8 cellular contexts compared by ENCODE assay signal in the genomic region with DNA sequence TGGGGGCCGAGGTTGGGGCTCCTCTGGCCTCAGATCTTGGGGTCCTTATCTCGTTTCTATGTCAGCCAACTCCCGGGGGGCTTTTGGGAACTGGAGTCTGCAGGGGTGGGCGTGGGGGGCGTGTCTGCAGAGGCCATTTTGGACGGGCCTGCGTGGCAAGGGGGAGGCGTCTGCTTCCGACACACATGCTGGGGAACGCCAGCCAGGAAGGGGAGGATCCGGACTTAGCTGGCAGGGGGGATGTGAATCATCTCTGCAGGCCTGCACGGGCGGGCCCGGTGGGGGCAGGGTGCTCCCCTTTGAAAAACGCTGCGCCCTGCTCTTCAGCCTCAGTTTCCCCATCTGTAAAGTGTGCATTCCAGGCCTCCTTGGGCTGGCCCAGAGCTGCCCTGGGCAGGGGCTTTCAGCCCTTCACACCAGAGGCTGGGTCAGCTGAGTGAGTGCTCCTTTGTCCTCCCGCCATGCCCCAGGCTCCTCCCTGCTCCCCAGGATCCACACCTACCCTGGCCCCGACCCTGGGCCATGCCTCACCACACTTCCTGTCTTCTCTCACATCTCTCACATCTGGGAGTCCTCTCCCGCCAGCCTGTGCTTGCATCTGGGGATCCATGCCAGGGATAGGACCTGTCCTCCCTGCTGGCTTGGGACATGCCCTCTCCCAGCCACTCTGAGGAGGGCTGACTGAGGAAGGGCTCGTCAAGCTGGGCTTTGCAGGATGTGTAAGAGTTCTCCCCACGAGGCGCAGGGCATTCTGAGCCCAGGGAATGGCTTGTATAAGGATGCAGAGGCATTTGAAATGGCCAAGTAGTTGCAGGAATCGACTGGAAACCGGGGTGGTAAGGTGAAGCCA. TPM values are rescaled to one million over a fixed set of nuclear protein-coding genes. Genes with fewer than 3 reads are reported as not detected.
DNase-seq lines count a peak whose midpoint lies in the region; ATAC-seq and TF ChIP-seq lines count a peak whose summit lies in the region.

No MANE protein-coding gene starts in this region.

- ATAC-seq in natural killer cell (peak; percentile 46 to 60 (median 57)), GM18517 (IDR thresholded peaks at IDR 0.05; ENCODE audit: unreplicated experiment) (no peak), GM21526 (IDR thresholded peaks at IDR 0.05; ENCODE audit: low FRiP score, unreplicated experiment) (no peak)

- peak overlapping the region; percentile 80 for H3K4me3 Mint-ChIP-seq in natural killer cell
- H3K4me3 Mint-ChIP-seq in stimulated activated naive CD8-positive, alpha-beta T cell treated with anti-CD3 and anti-CD28 coated beads, Interleukin-15, Interleukin-2, amounts not matched to agents 100 ng/mL and 50 ng/mL, for 24 hours = peak overlapping the region; percentile 81

- intact Hi-C loops in natural killer cell (cut with micrococcal nuclease) = no loop called here

- H3K4me3 ChIP-seq in GM12864 (ENCODE audit: low read depth, low read length) = peak overlapping the region; percentile 65
- peak overlapping the region; percentile 62 for H3K4me3 ChIP-seq in epithelial cell of proximal tubule (ENCODE audit: low read depth, low read length)

- DNase-seq in GM12864 (ENCODE audit: low read depth) (no peak), NCI-H226 (peak; percentile 99), epithelial cell of proximal tubule (ENCODE audit: low read depth) (no peak), natural killer cell (peak; percentile 28)
- peak; percentile 88 for DNase-seq in activated CD8-positive, alpha-beta memory T cell treated with anti-CD3 and anti-CD28 coated beads, Interleukin-2, amount 50 U/mL, for 48 hours

- TF ChIP-seq CTCF in GM12864 (IDR thresholded peaks at IDR 0.05; ENCODE audit: low read depth, low read length, missing control alignments) (no peak), epithelial cell of proximal tubule (conservative IDR thresholded peaks at IDR 0.05; ENCODE audit: low read depth, low read length) (no peak), natural killer cell (IDR thresholded peaks at IDR 0.05) (no peak)

- peak overlapping the region in 1 of 2 donors; percentile 77 for H3K27ac Mint-ChIP-seq in natural killer cell
- H3K27ac Mint-ChIP-seq in stimulated activated naive CD8-positive, alpha-beta T cell treated with anti-CD3 and anti-CD28 coated beads, Interleukin-15, Interleukin-2, amounts not matched to agents 100 ng/mL and 50 ng/mL, for 24 hours = peak overlapping the region; percentile 78

- peaks cover 16 to 32% of the 10 kb centered on the region in 2 donors for H3K4me1 Mint-ChIP-seq in natural killer cell
- peaks cover 30% of the 10 kb centered on the region for H3K4me1 Mint-ChIP-seq in stimulated activated naive CD8-positive, alpha-beta T cell treated with anti-CD3 and anti-CD28 coated beads, Interleukin-15, Interleukin-2, amounts not matched to agents 100 ng/mL and 50 ng/mL, for 24 hours (ENCODE audit: low read depth)

- no peaks in the 10 kb centered on the region for H3K36me3 Mint-ChIP-seq in natural killer cell
- H3K36me3 Mint-ChIP-seq in stimulated activated naive CD8-positive, alpha-beta T cell treated with anti-CD3 and anti-CD28 coated beads, Interleukin-15, Interleukin-2, amounts not matched to agents 100 ng/mL and 50 ng/mL, for 24 hours (ENCODE audit: low read depth) = no peaks in the 10 kb centered on the region

- H3K27me3 Mint-ChIP-seq in natural killer cell (ENCODE audit: low read depth in 2 of 2) = peaks cover 23 to 26% of the 10 kb centered on the region in 2 donors
- peaks cover 17% of the 10 kb centered on the region for H3K27me3 Mint-ChIP-seq in stimulated activated naive CD8-positive, alpha-beta T cell treated with anti-CD3 and anti-CD28 coated beads, Interleukin-15, Interleukin-2, amounts not matched to agents 100 ng/mL and 50 ng/mL, for 24 hours

- no peaks in the 10 kb centered on the region for H3K9me3 Mint-ChIP-seq in natural killer cell
- H3K9me3 Mint-ChIP-seq in stimulated activated naive CD8-positive, alpha-beta T cell treated with anti-CD3 and anti-CD28 coated beads, Interleukin-15, Interleukin-2, amounts not matched to agents 100 ng/mL and 50 ng/mL, for 24 hours = no peaks in the 10 kb centered on the region

RNA-seq across cellular contexts. Expression of a gene that starts 3.7 kb away (rescaled TPM):
- total RNA-seq in epithelial cell of proximal tubule (326 and 385 TPM in 2 replicates), natural killer cell (1 to 10 TPM; 3.7 to 6.4 (median 4.8) TPM)

Comparison
In these comparisons a context has a peak if more than half of its experiments do, and no peak if none do; other contexts are left out.
1. DNase-seq: peak in NCI-H226 (single experiment), activated CD8-positive, alpha-beta memory T cell treated with anti-CD3 and anti-CD28 coated beads, Interleukin-2, amount 50 U/mL, for 48 hours (single experiment) and natural killer cell (single experiment); none in GM12864 (single experiment) and epithelial cell of proximal tubule (single experiment).
2. ATAC-seq: peak in natural killer cell (3 of 3); none in GM18517 (single experiment) and GM21526 (single experiment).
3. RNA of a gene that starts 3.7 kb away (total RNA-seq): 326 to 385 TPM in epithelial cell of proximal tubule; 3.7 to 6.4 TPM in natural killer cell; every median in the first group is over 10 times any median in the second.